ENCODE assay signal across 8 cellular contexts in genomic region chr16:66515543-66516171, GRCh38. TPM values are rescaled to one million over a fixed set of nuclear protein-coding genes. Genes with fewer than 3 reads are reported as not detected.
A peak's percentile ranks its signal among the peaks of the same experiment; 100 is the strongest.
DNase-seq lines count a peak whose midpoint lies in the region; ATAC-seq and TF ChIP-seq lines count a peak whose summit lies in the region.

No MANE protein-coding gene starts in this region.

- peak; percentile 64 for ATAC-seq in SK-N-SH treated with all-trans-retinoic acid at 6 μM for 48 hours
- no peak for ATAC-seq in GM18520 (IDR thresholded peaks at IDR 0.05; ENCODE audit: unreplicated experiment)
- ATAC-seq in GM18498 (IDR thresholded peaks at IDR 0.05; ENCODE audit: unreplicated experiment), result no peak

- no peaks in the 10 kb centered on the region for H3K27me3 ChIP-seq in esophagus (ENCODE audit: control insufficient read depth in 1 of 2, insufficient read depth in 2 of 2, low read length in 2 of 2)

- H3K4me3 ChIP-seq in esophagus (ENCODE audit: low read depth in 1 of 2, low read length in 2 of 2), result no peak overlapping the region

- peaks cover 47% of the 10 kb centered on the region for H3K4me1 Mint-ChIP-seq in activated naive CD4-positive, alpha-beta T cell treated with anti-CD3 and anti-CD28 coated beads for 36 hours (ENCODE audit: low read depth)
- peaks cover 11% of the 10 kb centered on the region for H3K4me1 Mint-ChIP-seq in mesothelial cell of epicardium

- peaks cover 10 to 43% of the 10 kb centered on the region in 2 donors for H3K4me1 ChIP-seq in esophagus (ENCODE audit: control insufficient read depth in 2 of 2, insufficient read depth in 2 of 2, low read length in 1 of 2)

- H3K9me3 Mint-ChIP-seq in activated naive CD4-positive, alpha-beta T cell treated with anti-CD3 and anti-CD28 coated beads for 36 hours, result no peaks in the 10 kb centered on the region
- no peaks in the 10 kb centered on the region for H3K9me3 Mint-ChIP-seq in mesothelial cell of epicardium

- TF ChIP-seq CTCF in mesothelial cell of epicardium (IDR thresholded peaks at IDR 0.05; ENCODE audit: unreplicated experiment), result no peak

- H3K4me3 Mint-ChIP-seq in activated naive CD4-positive, alpha-beta T cell treated with anti-CD3 and anti-CD28 coated beads for 36 hours, result no peak overlapping the region
- no peak overlapping the region for H3K4me3 Mint-ChIP-seq in mesothelial cell of epicardium

- intact Hi-C loops in activated naive CD4-positive, alpha-beta T cell treated with anti-CD3 and anti-CD28 coated beads for 36 hours (cut with micrococcal nuclease), result loop anchor here (1.0 to 2.0 kb wide), 2 partner anchors 9 to 33 kb away; no protein-coding TSS in a partner anchor

- H3K9me3 ChIP-seq in esophagus (ENCODE audit: control insufficient read depth in 2 of 2, insufficient read depth in 1 of 2, low read depth in 1 of 2, low read length in 1 of 2), result no peaks in the 10 kb centered on the region

- H3K27me3 Mint-ChIP-seq in activated naive CD4-positive, alpha-beta T cell treated with anti-CD3 and anti-CD28 coated beads for 36 hours (ENCODE audit: low read depth), result no peaks in the 10 kb centered on the region
- no peaks in the 10 kb centered on the region for H3K27me3 Mint-ChIP-seq in mesothelial cell of epicardium (ENCODE audit: low read depth)

- CTCF ChIA-PET in activated naive CD4-positive, alpha-beta T cell treated with anti-CD3 and anti-CD28 coated beads for 36 hours (lab: Charles Lee), result interaction anchor here (0.7 to 1.2 kb wide), 4 partner anchors 39 to 110 kb away, joined by 3 to 6 read pairs (median 4); partner anchors contain the start of gene CMTM3

- H3K36me3 Mint-ChIP-seq in activated naive CD4-positive, alpha-beta T cell treated with anti-CD3 and anti-CD28 coated beads for 36 hours (ENCODE audit: low read depth), result no peaks in the 10 kb centered on the region
- H3K36me3 Mint-ChIP-seq in mesothelial cell of epicardium, result peaks cover 28% of the 10 kb centered on the region

- peak overlapping the region; percentile 93 for H3K27ac Mint-ChIP-seq in activated naive CD4-positive, alpha-beta T cell treated with anti-CD3 and anti-CD28 coated beads for 36 hours
- H3K27ac Mint-ChIP-seq in mesothelial cell of epicardium, result no peak overlapping the region

- WGBS in esophagus, 2 donors, result 78 to 80% methylated on average over 9 of the region's 9 CpGs

- DNase-seq in activated naive CD4-positive, alpha-beta T cell treated with anti-CD3 and anti-CD28 coated beads for 36 hours, result peak; percentile 68
- no peak for DNase-seq in activated naive CD4-positive, alpha-beta T cell (lab: John Stamatoyannopoulos, UW)
- DNase-seq in pons (ENCODE audit: low spot score), result peak; percentile 37
- no peak for DNase-seq in mesothelial cell of epicardium (ENCODE audit: low spot score in 2 of 2, unreplicated experiment in 2 of 2)

- peak overlapping the region; percentile 97 to 99 for H3K27ac ChIP-seq in esophagus (ENCODE audit: low read depth in 2 of 2, low read length in 1 of 2)

- H3K36me3 ChIP-seq in esophagus (ENCODE audit: control insufficient read depth in 2 of 2, insufficient read depth in 2 of 2, low read length in 1 of 2), result no peaks in the 10 kb centered on the region

TF ChIP-seq in SK-N-SH treated with all-trans-retinoic acid at 6 μM for 48 hours, 23 proteins besides CTCF, POLR2A, EP300 and RAD21:
- no peak for TF ChIP-seq ARNTL (CRISPR knock-in tag; IDR thresholded peaks at IDR 0.05; ENCODE audit: borderline replicate concordance, low read depth)
- 0 out of 2 replicates have a peak, but pooled peaks have one; percentile 21 for TF ChIP-seq ISL1 (CRISPR knock-in tag; IDR thresholded peaks at IDR 0.05)
- no peak for TF ChIP-seq PATZ1 (CRISPR knock-in tag; IDR thresholded peaks at IDR 0.05; ENCODE audit: borderline replicate concordance)
TF ChIP-seq in SK-N-SH treated with all-trans-retinoic acid at 6 μM for 48 hours: peak in this region for 1.

RNA-seq across cellular contexts. Expression of gene TK2, which starts 34.3 kb away (rescaled TPM):
- total RNA-seq in activated naive CD4-positive, alpha-beta T cell treated with anti-CD3 and anti-CD28 coated beads for 36 hours, result 1 to 10 TPM; 5.7 to 5.9 TPM
- 1 to 10 TPM; 5.9 to 8.3 TPM for polyA plus RNA-seq in esophagus
- total RNA-seq in mesothelial cell of epicardium, result 24.9 to 28.8 TPM (median 28.5 TPM) in 3 replicates

RNA-seq across cellular contexts. Expression of gene CKLF, which starts 36.7 kb away (rescaled TPM):
- total RNA-seq in activated naive CD4-positive, alpha-beta T cell treated with anti-CD3 and anti-CD28 coated beads for 36 hours, result 100 to 1,000 TPM; 114 to 126 TPM
- polyA plus RNA-seq in esophagus, result 10 to 100 TPM; 14.9 to 29.7 TPM
- 28.9 to 33.2 TPM (median 31.1 TPM) in 3 replicates for total RNA-seq in mesothelial cell of epicardium

RNA-seq across cellular contexts. Expression of gene CMTM1, which starts 50.6 kb away (rescaled TPM):
- 1 to 10 TPM; 4.2 to 8.2 TPM for total RNA-seq in activated naive CD4-positive, alpha-beta T cell treated with anti-CD3 and anti-CD28 coated beads for 36 hours
- polyA plus RNA-seq in esophagus, result under 1 TPM; 0.14 to 0.22 TPM
- total RNA-seq in mesothelial cell of epicardium, result 10.0 to 10.3 TPM (median 10.2 TPM) in 3 replicates

Comparison
In these comparisons a context has a peak if more than half of its experiments do, and no peak if none do; other contexts are left out.
1. DNase-seq: peak in activated naive CD4-positive, alpha-beta T cell treated with anti-CD3 and anti-CD28 coated beads for 36 hours (single experiment) and pons (single experiment); none in activated naive CD4-positive, alpha-beta T cell (0 of 4) and mesothelial cell of epicardium (0 of 2).